In the genomic region with DNA sequence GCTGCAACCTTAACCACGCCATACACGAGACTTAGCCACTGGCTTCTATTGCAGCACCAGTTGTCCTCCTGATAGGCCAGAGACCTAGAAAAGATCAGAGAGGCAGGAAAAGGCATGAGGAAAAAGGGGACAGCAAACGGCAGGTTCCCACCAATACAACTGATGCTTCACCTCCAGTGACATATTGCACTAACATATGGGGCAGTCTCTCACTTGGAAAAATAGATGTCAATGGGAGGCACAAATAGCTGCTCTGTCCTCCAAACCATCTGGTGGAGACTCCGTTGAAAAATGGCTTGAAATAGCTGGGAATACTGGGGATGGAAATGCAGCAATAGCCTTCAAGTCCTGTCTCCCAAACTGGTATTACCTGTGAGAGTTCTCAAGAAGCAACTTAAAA, we compare ENCODE assay signal across 19 cellular contexts. TPM values are rescaled to one million over a fixed set of nuclear protein-coding genes. Genes with fewer than 3 reads are reported as not detected.
DNase-seq lines count a peak whose midpoint lies in the region; ATAC-seq and TF ChIP-seq lines count a peak whose summit lies in the region.
"Had no signal": no experiment of that assay in that cellular context is flagged by ENCODE, and none has a peak within 500 bp of the region (broad histone marks: within the 10 kb centered on the region; RNA-seq: fewer than 3 reads in every experiment).

No MANE protein-coding gene starts in this region.

- H3K9me3 ChIP-seq in thyroid gland = no peaks in the 10 kb centered on the region
- H3K9me3 ChIP-seq: A549 had no signal

- no peak for TF ChIP-seq CTCF in thyroid gland (IDR thresholded peaks at IDR 0.05)

- no peaks in the 10 kb centered on the region for H3K4me1 ChIP-seq in thyroid gland
- H3K4me1 ChIP-seq: A549 had no signal

- DNase-seq in NCI-H2171 treated with DMSO at 0.1 percent for 48 hours (lab: John Stamatoyannopoulos, UW) (peak; percentile 28), NCI-H2171 (lab: John Stamatoyannopoulos, UW) (no peak), NCI-H524 treated with DMSO at 0.1 percent for 48 hours (lab: John Stamatoyannopoulos, UW) (peak; percentile 94), cerebellum (ENCODE audit: low spot score) (peak; percentile 86), thyroid gland (no peak)
- DNase-seq: AML-193; CD4-positive, alpha-beta T cell; DMS153; DMS79; GF-D8; HCEC 1CT had no signal

- 87 to 94% methylated on average over 4 of the region's 4 CpGs for WGBS in thyroid gland, 2 donors

- no peak overlapping the region for H3K4me3 ChIP-seq in thyroid gland (replicated peaks in 1 of 3)
- H3K4me3 ChIP-seq: A549, GM12878, GM23338 had no signal

- intact Hi-C loops in thyroid gland (cut with DNase I) = no loop called here

- H3K27me3 ChIP-seq in thyroid gland = no peaks in the 10 kb centered on the region

- no peak overlapping the region for H3K27ac ChIP-seq in thyroid gland
- H3K27ac ChIP-seq: 22Rv1, A549, C4-2B, HL-60 had no signal

- no peak for TF ChIP-seq POLR2A in thyroid gland (IDR thresholded peaks at IDR 0.05)

- H3K36me3 ChIP-seq in thyroid gland = no peaks in the 10 kb centered on the region

- ATAC-seq in HG03565 (IDR thresholded peaks at IDR 0.05; ENCODE audit: unreplicated experiment) (no peak), GM18519 (IDR thresholded peaks at IDR 0.05; ENCODE audit: low FRiP score, unreplicated experiment) (no peak)
- ATAC-seq: A549, GM12878, GM23338 had no signal

RNA-seq across cellular contexts. Expression of a gene that starts 20.4 kb away (rescaled TPM):
- 18.9 TPM for total RNA-seq in cerebellum
- total RNA-seq in thyroid gland = under 1 TPM in 1 of 4 donors, not detected in 3; 0.29 TPM
- total RNA-seq: CD4-positive, alpha-beta T cell had no signal

Comparison
In these comparisons a context has a peak if more than half of its experiments do, and no peak if none do; other contexts are left out.
1. DNase-seq: peak in NCI-H2171 treated with DMSO at 0.1 percent for 48 hours (single experiment), NCI-H524 treated with DMSO at 0.1 percent for 48 hours (single experiment) and cerebellum (single experiment); none in NCI-H2171 (single experiment) and thyroid gland (0 of 2).
2. RNA of a gene that starts 20.4 kb away (total RNA-seq): 18.9 TPM in cerebellum (single experiment); 0.29 TPM in thyroid gland; every median in the first group is over 10 times any median in the second.